In the genomic region with DNA sequence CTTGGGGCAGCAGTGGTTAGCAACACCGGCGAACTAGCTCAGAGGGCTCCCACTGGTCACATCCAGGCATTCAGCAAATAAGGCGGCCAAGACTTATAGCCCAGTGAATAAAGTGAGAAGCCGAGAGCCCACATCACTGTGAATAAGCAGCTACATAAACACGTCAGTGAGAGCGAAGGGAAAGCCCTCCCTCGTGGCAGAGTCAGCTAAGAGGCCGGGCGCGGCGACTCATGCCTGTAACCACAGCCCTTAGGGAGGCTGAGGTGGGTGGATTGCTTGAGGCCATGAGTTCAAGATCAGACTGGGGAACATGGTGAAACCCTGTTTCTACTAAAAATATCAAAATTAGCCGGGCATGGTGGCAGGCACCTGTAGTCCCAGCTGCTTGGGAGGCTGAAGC, we compare ENCODE assay signal across 11 cellular contexts. TPM values are rescaled to one million over a fixed set of nuclear protein-coding genes. Genes with fewer than 3 reads are reported as not detected.
DNase-seq lines count a peak whose midpoint lies in the region; ATAC-seq and TF ChIP-seq lines count a peak whose summit lies in the region.
"Had no signal": no experiment of that assay in that cellular context is flagged by ENCODE, and none has a peak within 500 bp of the region (broad histone marks: within the 10 kb centered on the region; RNA-seq: fewer than 3 reads in every experiment).

No MANE protein-coding gene starts in this region.

- no peak overlapping the region for H3K9ac ChIP-seq in mesenchymal stem cell (ENCODE audit: low read length)

- no peak overlapping the region for H2BK12ac ChIP-seq in mesenchymal stem cell (ENCODE audit: low read length in 2 of 2)

- no peak overlapping the region for H3K18ac ChIP-seq in mesenchymal stem cell (ENCODE audit: low read depth in 1 of 2, low read length in 2 of 2)

- H3K27ac Mint-ChIP-seq in activated T-helper 17 cell treated with anti-CD3 and anti-CD28 coated beads, Interleukin-2, amount 50 U/mL, for 72 hours: peak overlapping the region; percentile 75
- no peak overlapping the region for H3K27ac Mint-ChIP-seq in endothelial cell (ENCODE audit: unreplicated experiment)
- H3K27ac Mint-ChIP-seq: T-helper 1 cell treated with Interleukin-12 subunit alpha and Interleukin-12 subunit beta and Interleukin-4 antibody, amounts not matched to agents 30 μg/mL and 1 μg/mL, for 36 hours had no signal

- H3K9me3 Mint-ChIP-seq in activated T-helper 17 cell treated with anti-CD3 and anti-CD28 coated beads, Interleukin-2, amount 50 U/mL, for 72 hours: no peaks in the 10 kb centered on the region
- no peaks in the 10 kb centered on the region for H3K9me3 Mint-ChIP-seq in endothelial cell (ENCODE audit: unreplicated experiment)
- H3K9me3 Mint-ChIP-seq: T-helper 1 cell treated with Interleukin-12 subunit alpha and Interleukin-12 subunit beta and Interleukin-4 antibody, amounts not matched to agents 30 μg/mL and 1 μg/mL, for 36 hours had no signal

- no peaks in the 10 kb centered on the region for H3K9me3 ChIP-seq in mesenchymal stem cell (ENCODE audit: control insufficient read depth, low read length)
- H3K9me3 ChIP-seq: lower lobe of right lung had no signal

- H2AK5ac ChIP-seq in mesenchymal stem cell (ENCODE audit: low read length, severe bottlenecking): no peak overlapping the region

- no peak overlapping the region for H3K4ac ChIP-seq in mesenchymal stem cell (ENCODE audit: low read depth in 1 of 2, low read length in 2 of 2)

- intact Hi-C loops in posterior vena cava (cut with DNase I): loop anchor here in 1 of 2 donors (5.0 kb wide), 1 partner anchor 138 kb away; no protein-coding TSS in a partner anchor

- no peaks in the 10 kb centered on the region for H3K27me3 Mint-ChIP-seq in activated T-helper 17 cell treated with anti-CD3 and anti-CD28 coated beads, Interleukin-2, amount 50 U/mL, for 72 hours
- H3K27me3 Mint-ChIP-seq in endothelial cell (ENCODE audit: unreplicated experiment): peaks cover 4% of the 10 kb centered on the region

- peak; percentile 58 for DNase-seq in stimulated activated naive CD4-positive, alpha-beta T cell treated with Interleukin-2 at 50 U/mL for 16 hours (lab: John Stamatoyannopoulos, UW)
- no peak for DNase-seq in stimulated activated naive CD4-positive, alpha-beta T cell (lab: John Stamatoyannopoulos, UW)
- DNase-seq in mesenchymal stem cell (peak; percentile 38), NCI-H187 treated with DMSO at 0.1 percent for 48 hours (lab: John Stamatoyannopoulos, UW) (no peak), posterior vena cava (ENCODE audit: low spot score) (no peak), Kasumi-1 (lab: John Stamatoyannopoulos, UW) (no peak), endothelial cell (ENCODE audit: low spot score) (no peak)
- DNase-seq: lower lobe of right lung, NCI-H1436 had no signal

- peak; percentile 79 for ATAC-seq in activated T-helper 17 cell treated with anti-CD3 and anti-CD28 coated beads, Interleukin-2, amount 50 U/mL, for 72 hours (replicated peaks)
- ATAC-seq: lower lobe of right lung had no signal

- H2BK15ac ChIP-seq in mesenchymal stem cell (ENCODE audit: low read depth, poor library complexity, severe bottlenecking): no peak overlapping the region

- no peak overlapping the region for H2BK120ac ChIP-seq in mesenchymal stem cell (ENCODE audit: low read depth, low read length)

- peaks cover 22% of the 10 kb centered on the region for H3K4me1 ChIP-seq in mesenchymal stem cell (ENCODE audit: control insufficient read depth, insufficient read depth, low read depth, low read length)

- H4K8ac ChIP-seq in mesenchymal stem cell (ENCODE audit: low read length): no peak overlapping the region

- H2AFZ ChIP-seq in mesenchymal stem cell (ENCODE audit: low read depth, low read length): no peak overlapping the region

- H3K4me1 Mint-ChIP-seq in activated T-helper 17 cell treated with anti-CD3 and anti-CD28 coated beads, Interleukin-2, amount 50 U/mL, for 72 hours: peaks cover 16% of the 10 kb centered on the region
- peaks cover 4% of the 10 kb centered on the region for H3K4me1 Mint-ChIP-seq in endothelial cell (ENCODE audit: unreplicated experiment)

- H3K23ac ChIP-seq in mesenchymal stem cell (ENCODE audit: low read length in 2 of 2): no peak overlapping the region

- no peak overlapping the region for H3K27ac ChIP-seq in mesenchymal stem cell (ENCODE audit: low read length, poor library complexity, severe bottlenecking)
- H3K27ac ChIP-seq: lower lobe of right lung had no signal

- no peak overlapping the region for H4K91ac ChIP-seq in mesenchymal stem cell (ENCODE audit: low read length)

- no peak overlapping the region for H3K4me2 ChIP-seq in mesenchymal stem cell (ENCODE audit: low read length, poor library complexity, severe bottlenecking)

- H3K14ac ChIP-seq in mesenchymal stem cell (ENCODE audit: low read length in 2 of 2): no peak overlapping the region

- no peak overlapping the region for H3K4me3 ChIP-seq in mesenchymal stem cell (ENCODE audit: insufficient read depth in 1 of 2, low read depth in 1 of 2, low read length in 2 of 2)
- H3K4me3 ChIP-seq: lower lobe of right lung had no signal

- H3K27me3 ChIP-seq in mesenchymal stem cell (ENCODE audit: control insufficient read depth in 1 of 2, insufficient read depth in 1 of 2, low read length in 2 of 2): no peaks in the 10 kb centered on the region

- H3K79me1 ChIP-seq in mesenchymal stem cell (replicated peaks; ENCODE audit: low read length, poor library complexity, severe bottlenecking): peaks cover 45% of the 10 kb centered on the region

- peaks cover 6% of the 10 kb centered on the region for H3K36me3 Mint-ChIP-seq in activated T-helper 17 cell treated with anti-CD3 and anti-CD28 coated beads, Interleukin-2, amount 50 U/mL, for 72 hours (ENCODE audit: low read depth)
- H3K36me3 Mint-ChIP-seq in endothelial cell (ENCODE audit: low read depth, unreplicated experiment): peaks cover 4% of the 10 kb centered on the region

- H3K36me3 ChIP-seq in mesenchymal stem cell (ENCODE audit: control insufficient read depth in 1 of 2, insufficient read depth in 2 of 2, low read depth in 1 of 2, low read length in 2 of 2): peaks cover 34 to 42% of the 10 kb centered on the region in 2 experiments

- peak overlapping the region; percentile 68 for H3K4me3 Mint-ChIP-seq in activated T-helper 17 cell treated with anti-CD3 and anti-CD28 coated beads, Interleukin-2, amount 50 U/mL, for 72 hours
- H3K4me3 Mint-ChIP-seq in endothelial cell (ENCODE audit: unreplicated experiment): no peak overlapping the region
- H3K4me3 Mint-ChIP-seq: T-helper 1 cell treated with Interleukin-12 subunit alpha and Interleukin-12 subunit beta and Interleukin-4 antibody, amounts not matched to agents 30 μg/mL and 1 μg/mL, for 36 hours had no signal

- TF ChIP-seq CTCF in endothelial cell (IDR thresholded peaks at IDR 0.05; ENCODE audit: unreplicated experiment): no peak

- WGBS in mesenchymal stem cell: 81% methylated on average over 12 of the region's 12 CpGs

- no peak overlapping the region for H2BK5ac ChIP-seq in mesenchymal stem cell (ENCODE audit: low read depth, low read length, poor library complexity, severe bottlenecking)

RNA-seq across cellular contexts. Expression of a gene that starts 5.2 kb away (rescaled TPM):
- total RNA-seq in activated T-helper 17 cell treated with anti-CD3 and anti-CD28 coated beads, Interleukin-2, amount 50 U/mL, for 72 hours: 10 to 100 TPM; 16.0 to 32.7 TPM
- polyA plus RNA-seq in mesenchymal stem cell (2013, experiment 1 of 2): 5.7 TPM
- polyA plus RNA-seq in mesenchymal stem cell (2013, experiment 2 of 2): 5.3 TPM
- total RNA-seq in posterior vena cava: 10 to 100 TPM; 12.4 to 18.8 TPM
- 11.4 TPM for total RNA-seq in endothelial cell (ENCODE audit: unreplicated experiment)

RNA-seq across cellular contexts. Expression of a gene that starts 37.0 kb away (rescaled TPM):
- total RNA-seq in activated T-helper 17 cell treated with anti-CD3 and anti-CD28 coated beads, Interleukin-2, amount 50 U/mL, for 72 hours: 1 to 10 TPM in 1 of 2 donors, under 1 TPM in 1; 0.35 to 4.1 TPM
- polyA plus RNA-seq in mesenchymal stem cell (2013, experiment 1 of 2): 0.06 TPM
- polyA plus RNA-seq in mesenchymal stem cell (2013, experiment 2 of 2): 0.07 TPM
- total RNA-seq in posterior vena cava (not detected), endothelial cell (ENCODE audit: unreplicated experiment) (not detected)
- total RNA-seq: lower lobe of right lung had no signal

RNA-seq across cellular contexts. Expression of a gene that starts 37.8 kb away (rescaled TPM):
- 10 to 100 TPM; 43.5 to 52.3 TPM for total RNA-seq in activated T-helper 17 cell treated with anti-CD3 and anti-CD28 coated beads, Interleukin-2, amount 50 U/mL, for 72 hours
- polyA plus RNA-seq in mesenchymal stem cell (2013, experiment 1 of 2): 11.3 TPM
- polyA plus RNA-seq in mesenchymal stem cell (2013, experiment 2 of 2): 11.4 TPM
- total RNA-seq in posterior vena cava (10 to 100 TPM; 17.5 to 18.6 TPM), endothelial cell (ENCODE audit: unreplicated experiment) (19.9 TPM)

RNA-seq across cellular contexts. Expression of a gene that starts 53.0 kb away (rescaled TPM):
- total RNA-seq in activated T-helper 17 cell treated with anti-CD3 and anti-CD28 coated beads, Interleukin-2, amount 50 U/mL, for 72 hours: 100 to 1,000 TPM in 1 of 2 donors, 10 to 100 TPM in 1; 55.5 to 107 TPM
- polyA plus RNA-seq in mesenchymal stem cell (2013, experiment 1 of 2): 20.3 TPM
- polyA plus RNA-seq in mesenchymal stem cell (2013, experiment 2 of 2): 20.5 TPM
- total RNA-seq in posterior vena cava (10 to 100 TPM; 12.8 to 14.8 TPM), endothelial cell (ENCODE audit: unreplicated experiment) (42.3 TPM)

Comparison
In these comparisons a context has a peak if more than half of its experiments do, and no peak if none do; other contexts are left out.
1. DNase-seq: peak in stimulated activated naive CD4-positive, alpha-beta T cell treated with Interleukin-2 at 50 U/mL for 16 hours (single experiment) and mesenchymal stem cell (single experiment); none in stimulated activated naive CD4-positive, alpha-beta T cell (0 of 6), NCI-H187 treated with DMSO at 0.1 percent for 48 hours (single experiment), posterior vena cava (single experiment), Kasumi-1 (0 of 2) and endothelial cell (single experiment).